23 cellular contexts compared by ENCODE assay signal in the genomic region with DNA sequence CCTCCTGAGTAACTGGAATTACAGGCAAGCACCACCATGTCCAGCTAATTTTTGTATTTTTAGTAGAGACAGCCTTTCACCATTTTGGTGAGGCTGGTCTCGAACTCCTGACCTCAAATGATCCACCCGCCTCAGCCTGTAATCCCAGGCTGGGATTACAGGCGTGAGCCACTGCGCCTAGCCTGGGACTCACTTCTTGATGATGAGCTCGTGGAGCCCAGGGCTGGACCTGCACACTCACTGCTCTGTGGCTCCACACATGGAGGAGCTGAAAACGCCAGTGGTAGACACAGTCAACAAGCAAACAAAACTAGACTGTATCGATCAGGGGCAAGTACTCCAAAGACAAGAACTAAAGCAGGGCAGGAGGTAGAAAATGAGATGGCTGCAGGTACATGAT. TPM values are rescaled to one million over a fixed set of nuclear protein-coding genes. Genes with fewer than 3 reads are reported as not detected.
DNase-seq lines count a peak whose midpoint lies in the region; ATAC-seq, FAIRE-seq and TF ChIP-seq lines count a peak whose summit lies in the region.
"Had no signal": no experiment of that assay in that cellular context is flagged by ENCODE, and none has a peak within 500 bp of the region (broad histone marks: within the 10 kb centered on the region; RNA-seq: fewer than 3 reads in every experiment).

No MANE protein-coding gene starts in this region.

- H3K9me3 Mint-ChIP-seq in MCF 10A (ENCODE audit: unreplicated experiment) = no peaks in the 10 kb centered on the region
- H3K9me3 Mint-ChIP-seq: activated naive CD8-positive, alpha-beta T cell treated with anti-CD3 and anti-CD28 coated beads for 36 hours; T-helper 1 cell treated with Interleukin-12 subunit alpha and Interleukin-12 subunit beta and Interleukin-4 antibody, amounts not matched to agents 30 μg/mL and 1 μg/mL, for 36 hours; WTC11 had no signal

- ATAC-seq in foreskin keratinocyte = no peak
- ATAC-seq in upper lobe of right lung = no peak
- ATAC-seq: WTC11 had no signal

- no peak overlapping the region for H2AFZ ChIP-seq in mammary epithelial cell (ENCODE audit: low read depth, low read length)

- no peak overlapping the region for H3K9ac ChIP-seq in mammary epithelial cell (ENCODE audit: insufficient read depth, low read length)

- no peaks in the 10 kb centered on the region for H3K27me3 Mint-ChIP-seq in MCF 10A (ENCODE audit: insufficient read depth, unreplicated experiment)
- H3K27me3 Mint-ChIP-seq: activated naive CD8-positive, alpha-beta T cell treated with anti-CD3 and anti-CD28 coated beads for 36 hours had no signal

- peaks cover 81% of the 10 kb centered on the region for H3K36me3 Mint-ChIP-seq in MCF 10A (ENCODE audit: insufficient read depth, unreplicated experiment)

- no peak overlapping the region for H3K4me3 Mint-ChIP-seq in MCF 10A (ENCODE audit: unreplicated experiment)
- H3K4me3 Mint-ChIP-seq: activated naive CD8-positive, alpha-beta T cell treated with anti-CD3 and anti-CD28 coated beads for 36 hours; T-helper 1 cell treated with Interleukin-12 subunit alpha and Interleukin-12 subunit beta and Interleukin-4 antibody, amounts not matched to agents 30 μg/mL and 1 μg/mL, for 36 hours; WTC11 had no signal

- BruUV-seq in MCF 10A (replicated peaks; lab: Mats Ljungman, UMichigan) (TSS peak; percentile 88), mammary epithelial cell (replicated peaks; lab: Mats Ljungman, UMichigan) (no TSS peak)

- H3K36me3 ChIP-seq in mammary epithelial cell (ENCODE audit: insufficient read depth, low read length) = peaks cover 3% of the 10 kb centered on the region
- no peaks in the 10 kb centered on the region for H3K36me3 ChIP-seq in prostate gland
- peaks cover 27% of the 10 kb centered on the region for H3K36me3 ChIP-seq in upper lobe of right lung

- no peak for FAIRE-seq in frontal cortex (lab: Jason Lieb, UNC)
- FAIRE-seq: GM18507, small intestine had no signal

- CTCF ChIA-PET in MCF 10A (lab: Yijun Ruan, JAX) = interaction anchor here (0.6 to 3.4 kb wide), 18 partner anchors 12 to 186 kb away, joined by 3 to 22 read pairs (median 4); partner anchors contain the start of gene DUSP1
- CTCF ChIA-PET in mammary epithelial cell (lab: Charles Lee; ENCODE audit: low non-redundant PET) = no interaction called here

- no peak overlapping the region for H3K4me2 ChIP-seq in mammary epithelial cell (ENCODE audit: insufficient read depth, low read depth, low read length)

- no peaks in the 10 kb centered on the region for H3K9me3 ChIP-seq in mammary epithelial cell (replicated peaks; ENCODE audit: insufficient read depth, low read length)
- H3K9me3 ChIP-seq in prostate gland = no peaks in the 10 kb centered on the region
- no peaks in the 10 kb centered on the region for H3K9me3 ChIP-seq in upper lobe of right lung
- H3K9me3 ChIP-seq: tibial nerve had no signal

- H3K27ac ChIP-seq in mammary epithelial cell (ENCODE audit: insufficient read depth, low read depth, low read length) = no peak overlapping the region
- H3K27ac ChIP-seq in foreskin keratinocyte = peak overlapping the region; percentile 97
- H3K27ac ChIP-seq in prostate gland = peak overlapping the region; percentile 95 to 96
- peak overlapping the region; percentile 82 for H3K27ac ChIP-seq in upper lobe of right lung

- DNase-seq in MCF 10A (ENCODE audit: unreplicated experiment) (no peak), mammary epithelial cell (no peak), foreskin keratinocyte (no peak), prostate gland (ENCODE audit: low spot score) (no peak), upper lobe of right lung (no peak), frontal cortex (ENCODE audit: low spot score in 2 of 2) (no peak), RPMI8226 (no peak), NOMO-1 treated with DMSO at 0.1 percent for 48 hours (lab: John Stamatoyannopoulos, UW; ENCODE audit: unreplicated experiment) (no peak)
- DNase-seq: 8988T; activated CD8-positive, alpha-beta memory T cell treated with anti-CD3 and anti-CD28 coated beads for 24 hours; activated naive CD8-positive, alpha-beta T cell treated with anti-CD3 and anti-CD28 coated beads for 36 hours; DND-41; hypothalamus; MM.1S; NCI-H1694; NCI-H345; occipital lobe; Right ventricle myocardium superior; small intestine had no signal

- no peaks in the 10 kb centered on the region for H3K79me2 ChIP-seq in mammary epithelial cell (ENCODE audit: insufficient read depth, low read length)

- H3K27me3 ChIP-seq in mammary epithelial cell (ENCODE audit: insufficient read depth, low read length) (no peaks in the 10 kb centered on the region), foreskin keratinocyte (no peaks in the 10 kb centered on the region), prostate gland (replicated peaks; ENCODE audit: insufficient read depth) (no peaks in the 10 kb centered on the region), upper lobe of right lung (no peaks in the 10 kb centered on the region)
- H3K27me3 ChIP-seq: tibial nerve had no signal

- H3K4me1 ChIP-seq in mammary epithelial cell (ENCODE audit: insufficient read depth, low read length) (peaks cover 19% of the 10 kb centered on the region), foreskin keratinocyte (peaks cover 26% of the 10 kb centered on the region), prostate gland (replicated peaks) (peaks cover 26% of the 10 kb centered on the region), upper lobe of right lung (peaks cover 63% of the 10 kb centered on the region)

- POLR2A ChIA-PET in MCF 10A (lab: Yijun Ruan, JAX) = interaction anchor here (0.7 to 13.3 kb wide), 32 partner anchors 9 to 189 kb away, joined by 3 to 910 read pairs (median 6); partner anchors contain the start of genes ATP6V0E1 and DUSP1

- TF ChIP-seq POLR2A in prostate gland (IDR thresholded peaks at IDR 0.05) = no peak

- TF ChIP-seq CTCF in MCF 10A (IDR thresholded peaks at IDR 0.05; ENCODE audit: unreplicated experiment) = no peak
- TF ChIP-seq CTCF in mammary epithelial cell (conservative IDR thresholded peaks at IDR 0.05 in 1 of 2, IDR thresholded peaks at IDR 0.05 in 1 of 2; ENCODE audit: extremely low read depth in 1 of 2, insufficient read depth in 1 of 2, low read depth in 1 of 2, low read length in 2 of 2) = no peak
- no peak for TF ChIP-seq CTCF in foreskin keratinocyte (conservative IDR thresholded peaks at IDR 0.05)
- no peak for TF ChIP-seq CTCF in prostate gland (IDR thresholded peaks at IDR 0.05)
- no peak for TF ChIP-seq CTCF in upper lobe of right lung (IDR thresholded peaks at IDR 0.05)

- dilution Hi-C loops in mammary epithelial cell (cut with HindIII; ENCODE audit: low sequenced_read_pairs) = loop anchor here (5.0 kb wide), 1 partner anchor 42 kb away; no protein-coding TSS in a partner anchor

- intact Hi-C loops in MCF 10A (cut with micrococcal nuclease) = no loop called here
- intact Hi-C loops in mammary epithelial cell (cut with micrococcal nuclease) = no loop called here
- intact Hi-C loops in prostate gland (cut with DNase I) = no loop called here
- intact Hi-C loops in upper lobe of right lung (cut with DNase I) = no loop called here

- no peaks in the 10 kb centered on the region for H4K20me1 ChIP-seq in mammary epithelial cell (ENCODE audit: insufficient read depth, low read length)

- H3K4me3 ChIP-seq in mammary epithelial cell (replicated peaks in 1 of 3; ENCODE audit: insufficient read depth in 1 of 3, low read depth in 2 of 3, low read length in 3 of 3) (no peak overlapping the region), prostate gland (no peak overlapping the region), upper lobe of right lung (no peak overlapping the region)
- H3K4me3 ChIP-seq: tibial nerve had no signal

- peaks cover 88% of the 10 kb centered on the region for H3K4me1 Mint-ChIP-seq in MCF 10A (ENCODE audit: insufficient read depth, unreplicated experiment)
- H3K4me1 Mint-ChIP-seq: WTC11 had no signal

- in situ Hi-C loops in mammary epithelial cell (cut with MboI; ENCODE audit: low sequenced_read_pairs in 2 of 2) = no loop called here

- H3K27ac Mint-ChIP-seq in MCF 10A (ENCODE audit: low read depth, unreplicated experiment) = peak overlapping the region; percentile 98
- H3K27ac Mint-ChIP-seq: activated naive CD8-positive, alpha-beta T cell treated with anti-CD3 and anti-CD28 coated beads for 36 hours; WTC11 had no signal

- WGBS in mammary epithelial cell (ENCODE audit: low coverage, missing lambda C conversion rate) = 90% methylated on average over 7 of the region's 7 CpGs
- 96% methylated on average over 7 of the region's 7 CpGs for WGBS in prostate gland

RNA-seq across cellular contexts. Expression of gene RPL26L1, which starts 59.8 kb away (rescaled TPM):
- total RNA-seq in MCF 10A (2022) (103 and 119 TPM in 2 replicates), mammary epithelial cell (10 to 100 TPM; 31.8 to 58.5 TPM), foreskin keratinocyte (71.0 and 80.3 TPM in 2 replicates), prostate gland (10 to 100 TPM; 20.4 to 47.6 TPM), upper lobe of right lung (26.4 TPM), frontal cortex (33.8 TPM)
- polyA plus RNA-seq in mammary epithelial cell (120 TPM), foreskin keratinocyte (101 and 110 TPM in 2 replicates)
- 11.9 TPM for polyA minus RNA-seq in mammary epithelial cell
